ENCODE assay signal across 1 cellular context in the genomic region with DNA sequence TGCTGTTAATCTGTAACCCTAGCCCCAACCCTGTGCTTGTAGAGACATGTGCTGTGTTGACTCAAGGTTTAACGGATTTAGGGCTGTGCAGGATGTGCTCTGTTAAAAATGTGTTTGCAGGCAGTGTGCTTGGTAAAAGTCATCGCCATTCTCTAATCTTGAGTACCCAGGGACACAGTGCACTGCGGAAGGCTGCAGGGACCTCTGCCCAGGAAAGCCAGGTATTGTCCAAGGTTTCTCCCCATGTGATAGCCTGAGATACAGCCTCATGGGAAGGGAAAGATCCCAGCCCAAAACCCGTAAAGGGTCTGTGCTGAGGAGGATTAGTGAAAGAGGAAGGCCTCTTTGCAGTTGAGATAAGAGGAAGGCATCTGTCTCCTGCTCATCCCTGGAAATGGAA.
TF ChIP-seq lines count a peak whose summit lies in the region.

No MANE protein-coding gene starts in this region.

TF ChIP-seq in A549, 52 proteins besides CTCF, POLR2A, EP300 and RAD21:
- TF ChIP-seq ZNF302 (CRISPR knock-in tag; IDR thresholded peaks at IDR 0.05) = 0 out of 2 replicates have a peak, but pooled peaks have one; percentile 3
TF ChIP-seq in A549: peak in this region for 1; not testable (repeated sequence) for 51.
